6 cellular contexts compared by ENCODE assay signal in genomic region chr11:114639440-114639839, GRCh38. TPM values are rescaled to one million over a fixed set of nuclear protein-coding genes. Genes with fewer than 3 reads are reported as not detected.
"Had no signal": no experiment of that assay in that cellular context is flagged by ENCODE, and none has a peak within 500 bp of the region (broad histone marks: within the 10 kb centered on the region; RNA-seq: fewer than 3 reads in every experiment).

No MANE protein-coding gene starts in this region.

RNA-seq across cellular contexts. Expression of gene NXPE2, which starts 38.9 kb away (rescaled TPM):
- total RNA-seq: GM23248, H4, H7, HFFc6, HT1080, IMR-90 had no signal
- polyA plus RNA-seq: IMR-90 had no signal

RNA-seq across cellular contexts. Expression of gene NXPE4, which starts 43.9 kb away (rescaled TPM):
- total RNA-seq: GM23248, H4, H7, HFFc6, HT1080, IMR-90 had no signal
- polyA plus RNA-seq: GM23248, IMR-90 had no signal
